Comparison of ENCODE assay signal across 8 cellular contexts in genomic region chr3:29324180-29324651, GRCh38. TPM values are rescaled to one million over a fixed set of nuclear protein-coding genes. Genes with fewer than 3 reads are reported as not detected.
A peak's percentile ranks its signal among the peaks of the same experiment; 100 is the strongest.
DNase-seq lines count a peak whose midpoint lies in the region; ATAC-seq and TF ChIP-seq lines count a peak whose summit lies in the region.

No MANE protein-coding gene starts in this region.

- no peaks in the 10 kb centered on the region for H3K79me2 ChIP-seq in OCI-LY3 (ENCODE audit: low read length)

- H3K36me3 ChIP-seq in OCI-LY3 (replicated peaks; ENCODE audit: low read depth, low read length), result no peaks in the 10 kb centered on the region
- H3K36me3 ChIP-seq in spleen, result no peaks in the 10 kb centered on the region

- WGBS in spleen, 5 donors, result 42 to 62% (median 46%) methylated on average over 5 of the region's 5 CpGs

- no peak for TF ChIP-seq CTCF in OCI-LY3 (IDR thresholded peaks at IDR 0.05; ENCODE audit: low read depth, low read length)
- no peak for TF ChIP-seq CTCF in spleen (IDR thresholded peaks at IDR 0.05 in 8 of 11, conservative IDR thresholded peaks at IDR 0.05 in 3 of 11)

- TF ChIP-seq POLR2A in spleen (IDR thresholded peaks at IDR 0.05), result no peak

- peaks cover 5% of the 10 kb centered on the region; the same call in 1 of the 2 replicates for H3K27me3 ChIP-seq in OCI-LY3 (ENCODE audit: low read depth, low read length)
- H3K27me3 ChIP-seq in spleen (replicated peaks in 1 of 7), result no peaks in the 10 kb centered on the region

- H3K9me3 ChIP-seq in OCI-LY3 (ENCODE audit: insufficient read depth, low read length) (no peaks in the 10 kb centered on the region), spleen (no peaks in the 10 kb centered on the region)

- intact Hi-C loops in spleen (cut with DNase I; ENCODE audit: low total_unique reads), result no loop called here

- no peaks in the 10 kb centered on the region for H4K20me1 ChIP-seq in OCI-LY3 (ENCODE audit: insufficient read depth, low read length)

- ATAC-seq in GM18508 (IDR thresholded peaks at IDR 0.05; ENCODE audit: insufficient read depth, unreplicated experiment) (peak; percentile 96), HG02642 (IDR thresholded peaks at IDR 0.05; ENCODE audit: poor library complexity, unreplicated experiment) (peak; percentile 97)

- H3K4me1 ChIP-seq in OCI-LY3 (ENCODE audit: low read length) (peaks cover 26% of the 10 kb centered on the region), spleen (peaks cover 0 to 30% (median 13%) of the 10 kb centered on the region in 6 donors)

- peak overlapping the region; percentile 8; the same call in 1 of the 2 replicates for H3K9ac ChIP-seq in OCI-LY3 (ENCODE audit: low read length)

- H2AFZ ChIP-seq in OCI-LY3 (ENCODE audit: low read depth, low read length), result peak overlapping the region; percentile 82

- H3K4me2 ChIP-seq in OCI-LY3 (ENCODE audit: low read length), result peak overlapping the region; percentile 83

- H3K27ac ChIP-seq in OCI-LY3 (ENCODE audit: low read length), result peak overlapping the region; percentile 46
- H3K27ac ChIP-seq in spleen, result peak overlapping the region; percentile 59 to 77 (median 72)

- DNase-seq in glomerular visceral epithelial cell (ENCODE audit: extremely low spot score), result peak; percentile 80
- peak; percentile 69 for DNase-seq in spleen
- no peak for DNase-seq in H4 (ENCODE audit: low spot score)
- no peak for DNase-seq in NCI-H2196 treated with DMSO at 0.1 percent for 48 hours (lab: John Stamatoyannopoulos, UW; ENCODE audit: unreplicated experiment)
- DNase-seq in activated gamma-delta T cell treated with Interleukin-2 at 50 U/mL for 16 hours, result no peak

- H3K4me3 ChIP-seq in OCI-LY3 (ENCODE audit: low read length), result peak overlapping the region; percentile 66
- H3K4me3 ChIP-seq in spleen, result peak overlapping the region in 3 of 8 donors; percentile 13 to 32 (median 15)

RNA-seq across cellular contexts. Expression of gene RBMS3, which starts 43.3 kb away (rescaled TPM):
- total RNA-seq in spleen, result 10 to 100 TPM; 34.7 to 81.9 (median 58.1) TPM
- polyA plus RNA-seq in spleen, result 1 to 10 TPM; 2.6 to 8.8 (median 5.1) TPM
- 6.5 and 13.0 TPM in 2 replicates for total RNA-seq in H4 (2014; rRNA removed; shearing (Covaris generic))

Comparison
In these comparisons a context has a peak if more than half of its experiments do, and no peak if none do; other contexts are left out.
1. DNase-seq: peak in glomerular visceral epithelial cell (single experiment) and spleen (single experiment); none in H4 (single experiment), NCI-H2196 treated with DMSO at 0.1 percent for 48 hours (single experiment) and activated gamma-delta T cell treated with Interleukin-2 at 50 U/mL for 16 hours (single experiment).